ENCODE assay signal across 26 cellular contexts in the genomic region with DNA sequence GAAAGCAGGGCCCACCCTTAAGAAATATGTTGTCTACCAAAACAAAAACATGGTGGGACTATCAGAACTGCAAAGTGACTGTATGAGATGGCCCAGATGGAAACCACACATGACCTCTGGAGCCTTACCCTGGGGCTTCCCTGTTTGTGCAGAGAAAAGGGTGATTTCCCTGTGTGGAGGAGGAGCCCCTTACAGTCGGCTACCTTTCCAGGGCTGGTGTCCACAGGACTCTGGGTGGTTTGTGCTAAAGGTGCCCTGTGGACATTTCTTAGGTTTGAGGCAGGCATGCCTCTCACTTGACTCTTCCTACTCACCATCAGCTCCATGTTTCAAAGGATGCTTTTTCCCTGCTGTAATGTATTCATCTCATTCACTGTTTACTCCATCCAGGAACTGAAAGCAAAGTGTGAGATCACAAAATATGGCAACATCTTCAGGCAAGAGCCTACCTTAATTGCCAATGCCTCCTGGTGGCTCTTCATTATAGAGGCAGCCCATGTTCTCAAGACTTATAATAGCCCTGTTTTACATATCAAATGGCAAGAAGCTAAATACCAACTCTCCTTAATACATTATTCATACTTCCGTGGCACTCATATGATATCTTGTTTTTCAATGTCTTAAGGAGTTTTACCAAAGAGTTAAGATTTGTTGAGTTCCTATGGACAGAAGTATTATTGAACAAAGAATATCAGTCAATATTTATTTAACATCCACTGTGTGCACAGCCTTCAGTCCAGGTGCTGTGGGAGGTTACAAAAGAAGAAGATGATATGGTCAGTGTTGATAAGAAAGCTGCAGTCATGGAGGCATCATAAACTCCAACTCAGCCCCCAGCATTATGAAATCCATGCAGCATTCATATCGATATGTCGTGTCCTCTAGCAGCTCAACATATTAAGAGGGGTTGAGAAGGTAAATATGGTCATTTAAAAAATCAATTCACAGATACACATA. TPM values are rescaled to one million over a fixed set of nuclear protein-coding genes. Genes with fewer than 3 reads are reported as not detected.
DNase-seq lines count a peak whose midpoint lies in the region; ATAC-seq, FAIRE-seq and TF ChIP-seq lines count a peak whose summit lies in the region.
"Had no signal": no experiment of that assay in that cellular context is flagged by ENCODE, and none has a peak within 500 bp of the region (broad histone marks: within the 10 kb centered on the region; RNA-seq: fewer than 3 reads in every experiment).

No MANE protein-coding gene starts in this region.

- TF ChIP-seq CTCF in VCaP (conservative IDR thresholded peaks at IDR 0.05) = peak; percentile 18
- TF ChIP-seq CTCF in neutrophil (IDR thresholded peaks at IDR 0.05) = no peak
- TF ChIP-seq CTCF in upper lobe of right lung (IDR thresholded peaks at IDR 0.05) = no peak
- TF ChIP-seq CTCF in mammary epithelial cell (conservative IDR thresholded peaks at IDR 0.05 in 1 of 2, IDR thresholded peaks at IDR 0.05 in 1 of 2; ENCODE audit: extremely low read depth in 1 of 2, insufficient read depth in 1 of 2, low read depth in 1 of 2, low read length in 2 of 2) = no peak

- intact Hi-C loops in upper lobe of right lung (cut with DNase I) (no loop called here), mammary epithelial cell (cut with micrococcal nuclease) (no loop called here)

- H3K9ac ChIP-seq in mammary epithelial cell (ENCODE audit: insufficient read depth, low read length) = no peak overlapping the region
- H3K9ac ChIP-seq: neural progenitor cell had no signal

- peak overlapping the region; percentile 80 for H3K27ac ChIP-seq in VCaP
- peak overlapping the region; percentile 58 for H3K27ac ChIP-seq in neutrophil
- no peak overlapping the region for H3K27ac ChIP-seq in upper lobe of right lung
- no peak overlapping the region for H3K27ac ChIP-seq in mammary epithelial cell (ENCODE audit: insufficient read depth, low read depth, low read length)
- H3K27ac ChIP-seq: adrenal gland, left ventricle myocardium inferior, neural progenitor cell had no signal

- dilution Hi-C loops in mammary epithelial cell (cut with HindIII; ENCODE audit: low sequenced_read_pairs) = no loop called here

- WGBS in mammary epithelial cell (ENCODE audit: low coverage, missing lambda C conversion rate) = 60% methylated on average over 4 of the region's 4 CpGs

- H3K9me3 ChIP-seq in neutrophil (no peaks in the 10 kb centered on the region), upper lobe of right lung (no peaks in the 10 kb centered on the region), mammary epithelial cell (replicated peaks; ENCODE audit: insufficient read depth, low read length) (no peaks in the 10 kb centered on the region)
- H3K9me3 ChIP-seq: adrenal gland had no signal

- peak; percentile 27 for DNase-seq in NCI-H1092 treated with DMSO at 0.1 percent for 48 hours (lab: John Stamatoyannopoulos, UW)
- no peak for DNase-seq in NCI-H1092 (lab: John Stamatoyannopoulos, UW)
- no peak for DNase-seq in GM12891 (ENCODE audit: insufficient read length, low spot score)
- DNase-seq in upper lobe of right lung = no peak
- no peak for DNase-seq in mammary epithelial cell
- DNase-seq: 8988T; activated CD4-positive, alpha-beta T cell treated with anti-CD3 and anti-CD28 coated beads for 36 hours; activated effector memory CD4-positive, alpha-beta T cell treated with anti-CD3 and anti-CD28 coated beads, Interleukin-2, amount 50 U/mL, for 16 hours; AML-193; COR-L47; cortex of kidney; left ventricle myocardium inferior; MV-4-11; NCI-H2081; NCI-H510A treated with DMSO at 0.1 percent for 48 hours; SW 1271 had no signal

- H3K79me2 ChIP-seq in mammary epithelial cell (ENCODE audit: insufficient read depth, low read length) = no peaks in the 10 kb centered on the region

- BruUV-seq in mammary epithelial cell (replicated peaks; lab: Mats Ljungman, UMichigan) = no TSS peak

- CTCF ChIA-PET in mammary epithelial cell (lab: Charles Lee; ENCODE audit: low non-redundant PET) = no interaction called here

- no peak overlapping the region for H2AFZ ChIP-seq in mammary epithelial cell (ENCODE audit: low read depth, low read length)
- H2AFZ ChIP-seq: neural progenitor cell had no signal

- H3K36me3 ChIP-seq in neutrophil = no peaks in the 10 kb centered on the region
- no peaks in the 10 kb centered on the region for H3K36me3 ChIP-seq in upper lobe of right lung
- H3K36me3 ChIP-seq in mammary epithelial cell (ENCODE audit: insufficient read depth, low read length) = no peaks in the 10 kb centered on the region
- H3K36me3 ChIP-seq: adrenal gland, left ventricle myocardium inferior, neural progenitor cell had no signal

- H3K4me3 ChIP-seq in neutrophil (ENCODE audit: low read depth in 1 of 2, low read length in 1 of 2) = no peak overlapping the region
- H3K4me3 ChIP-seq in upper lobe of right lung = no peak overlapping the region
- no peak overlapping the region for H3K4me3 ChIP-seq in mammary epithelial cell (replicated peaks in 1 of 3; ENCODE audit: insufficient read depth in 1 of 3, low read depth in 2 of 3, low read length in 3 of 3)
- H3K4me3 ChIP-seq: adrenal gland, K562, left ventricle myocardium inferior, neural progenitor cell had no signal

- no peak for ATAC-seq in HG02798 (IDR thresholded peaks at IDR 0.05; ENCODE audit: poor library complexity, unreplicated experiment)
- ATAC-seq in upper lobe of right lung = no peak
- ATAC-seq: activated CD4-positive, alpha-beta T cell treated with anti-CD3 and anti-CD28 coated beads for 36 hours; K562 had no signal

- H3K27me3 ChIP-seq in neutrophil (no peaks in the 10 kb centered on the region), upper lobe of right lung (no peaks in the 10 kb centered on the region), mammary epithelial cell (ENCODE audit: insufficient read depth, low read length) (peaks cover 2% of the 10 kb centered on the region)
- H3K27me3 ChIP-seq: neural progenitor cell had no signal

- H3K4me1 ChIP-seq in neutrophil (ENCODE audit: control insufficient read depth in 1 of 2, insufficient read depth in 1 of 2, low read depth in 1 of 2, low read length in 1 of 2) (peaks cover 41 to 64% of the 10 kb centered on the region in 2 experiments), upper lobe of right lung (no peaks in the 10 kb centered on the region), mammary epithelial cell (ENCODE audit: insufficient read depth, low read length) (no peaks in the 10 kb centered on the region)
- H3K4me1 ChIP-seq: adrenal gland, left ventricle myocardium inferior, neural progenitor cell had no signal

- H3K4me2 ChIP-seq in mammary epithelial cell (ENCODE audit: insufficient read depth, low read depth, low read length) = no peak overlapping the region
- H3K4me2 ChIP-seq: neural progenitor cell had no signal

- peak; percentile 70 for FAIRE-seq in GM12891 (lab: Jason Lieb, UNC)
- FAIRE-seq: K562, urothelium cell line had no signal

- no peak for TF ChIP-seq POLR2A in GM12891 (IDR thresholded peaks at IDR 0.05; ENCODE audit: low read depth, low read length)

- no peaks in the 10 kb centered on the region for H4K20me1 ChIP-seq in mammary epithelial cell (ENCODE audit: insufficient read depth, low read length)

- in situ Hi-C loops in mammary epithelial cell (cut with MboI; ENCODE audit: low sequenced_read_pairs in 2 of 2) = no loop called here

TF ChIP-seq in GM12891, 5 proteins besides CTCF, POLR2A, EP300 and RAD21:
- TF ChIP-seq POLR2AphosphoS5 (IDR thresholded peaks at IDR 0.05; ENCODE audit: low read depth, low read length) = no peak
- TF ChIP-seq TAF1 (IDR thresholded peaks at IDR 0.05; ENCODE audit: low read depth, low read length) = no peak
- TF ChIP-seq SPI1 (IDR thresholded peaks at IDR 0.05; ENCODE audit: low read depth, low read length) = peak; percentile 55; the same call in 1 of the 2 replicates

RNA-seq across cellular contexts. Expression of a gene that starts 15.4 kb away (rescaled TPM):
- polyA plus RNA-seq in GM12891 (2012; ENCODE audit: low read depth, missing spikeins) = not detected
- total RNA-seq in upper lobe of right lung = 19.6 TPM
- not detected for total RNA-seq in mammary epithelial cell
- not detected for polyA plus RNA-seq in mammary epithelial cell
- not detected for polyA minus RNA-seq in mammary epithelial cell
- total RNA-seq: activated CD4-positive, alpha-beta T cell treated with anti-CD3 and anti-CD28 coated beads for 36 hours; H4; mononuclear cell had no signal
- polyA plus RNA-seq: K562 had no signal

RNA-seq across cellular contexts. Expression of a gene that starts 20.1 kb away (rescaled TPM):
- polyA plus RNA-seq in GM12891 (2012; ENCODE audit: low read depth, missing spikeins) = not detected
- total RNA-seq in upper lobe of right lung = not detected
- total RNA-seq in mammary epithelial cell = not detected
- polyA plus RNA-seq in mammary epithelial cell = not detected
- not detected for polyA minus RNA-seq in mammary epithelial cell
- total RNA-seq: activated CD4-positive, alpha-beta T cell treated with anti-CD3 and anti-CD28 coated beads for 36 hours; adrenal gland; H4; K562; left ventricle myocardium inferior; mononuclear cell; subcutaneous adipose tissue had no signal
- polyA plus RNA-seq: K562 had no signal

RNA-seq across cellular contexts. Expression of a gene that starts 35.7 kb away (rescaled TPM):
- 0.63 TPM for polyA plus RNA-seq in GM12891 (2012; ENCODE audit: low read depth, missing spikeins)
- not detected for total RNA-seq in upper lobe of right lung
- not detected for total RNA-seq in mammary epithelial cell
- not detected for polyA plus RNA-seq in mammary epithelial cell
- polyA minus RNA-seq in mammary epithelial cell = not detected
- total RNA-seq: activated CD4-positive, alpha-beta T cell treated with anti-CD3 and anti-CD28 coated beads for 36 hours; H4; left ventricle myocardium inferior; mononuclear cell; subcutaneous adipose tissue had no signal
- polyA plus RNA-seq: K562 had no signal

Comparison
In these comparisons a context has a peak if more than half of its experiments do, and no peak if none do; other contexts are left out.
1. H3K27ac ChIP-seq: peak in VCaP (single experiment) and neutrophil (single experiment); none in upper lobe of right lung (single experiment) and mammary epithelial cell (single experiment).
2. RNA of a gene that starts 15.4 kb away (total RNA-seq): 19.6 TPM in upper lobe of right lung (single experiment); not detected in mammary epithelial cell; every median in the first group is over 10 times any median in the second.